In the genomic region with DNA sequence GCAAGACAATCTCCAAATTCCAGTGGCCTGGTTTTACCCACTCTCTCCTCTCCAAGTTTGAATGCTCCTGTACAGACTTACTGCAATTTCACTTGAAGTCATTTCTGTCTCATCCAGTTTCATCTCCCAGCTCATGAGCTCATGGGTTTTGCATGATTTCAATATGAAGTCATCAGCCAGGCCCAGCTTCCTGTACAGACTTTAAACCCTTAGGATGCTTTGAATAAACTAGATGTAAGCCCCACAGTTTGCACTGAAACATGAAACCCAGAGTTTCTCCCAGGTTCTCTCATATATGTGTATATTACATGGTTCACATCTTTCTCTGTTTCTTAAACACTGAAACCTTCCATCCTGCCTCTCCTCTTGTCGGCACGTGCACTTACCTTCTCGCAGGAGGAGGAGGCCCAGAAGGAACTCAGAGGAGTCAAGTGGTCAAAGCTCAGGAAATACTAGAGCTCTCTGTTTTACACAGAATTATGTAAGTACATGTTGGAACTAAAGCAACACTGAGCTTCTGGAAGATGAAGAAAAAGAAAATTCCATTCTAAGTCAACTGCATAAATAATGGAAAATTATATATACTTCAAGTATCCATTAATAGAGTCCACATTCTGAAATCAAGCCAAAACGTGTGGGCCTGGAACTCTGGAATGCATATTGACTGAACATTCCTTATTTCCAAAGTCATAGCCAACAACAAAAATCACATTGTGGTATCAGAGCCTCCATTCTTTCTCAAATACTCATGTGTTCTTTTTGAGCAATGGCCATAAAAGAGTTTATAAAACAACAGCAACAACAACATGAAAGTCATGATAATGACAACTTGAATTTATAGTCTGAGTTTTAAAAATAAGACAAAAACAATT, we compare ENCODE assay signal across 10 cellular contexts.
DNase-seq lines count a peak whose midpoint lies in the region; ATAC-seq, FAIRE-seq and TF ChIP-seq lines count a peak whose summit lies in the region.
"Had no signal": no experiment of that assay in that cellular context is flagged by ENCODE, and none has a peak within 500 bp of the region (broad histone marks: within the 10 kb centered on the region; RNA-seq: fewer than 3 reads in every experiment).

No MANE protein-coding gene starts in this region.

- H3K27ac ChIP-seq in right atrium auricular region: no peak overlapping the region

- H3K4me3 Mint-ChIP-seq in HFFc6: peak overlapping the region; percentile 67

- H3K4me1 Mint-ChIP-seq in HFFc6 (ENCODE audit: low read depth): peaks cover 76% of the 10 kb centered on the region

- H3K27me3 Mint-ChIP-seq in HFFc6 (ENCODE audit: insufficient read depth): peaks cover 3% of the 10 kb centered on the region; the same call in 1 of the 2 replicates

- no peaks in the 10 kb centered on the region for H3K36me3 Mint-ChIP-seq in HFFc6 (ENCODE audit: low read depth)

- peak; percentile 96 for DNase-seq in HFFc6
- DNase-seq in RCC 7860 (ENCODE audit: low spot score): peak; percentile 57
- DNase-seq in lung microvascular endothelial cell (ENCODE audit: low read depth in 2 of 2): peak; percentile 24 to 73
- no peak for DNase-seq in right atrium auricular region (ENCODE audit: low spot score)
- DNase-seq in iPS-NIHi11 (ENCODE audit: low spot score): no peak
- DNase-seq in superior temporal gyrus (ENCODE audit: extremely low spot score): no peak
- no peak for DNase-seq in stimulated activated CD4-positive, alpha-beta T cell treated with anti-CD3 and anti-CD28 coated beads, Interleukin-4, amount 100 ng/mL, for 4 hours
- DNase-seq: left cardiac atrium had no signal

- no peaks in the 10 kb centered on the region for H3K9me3 ChIP-seq in right atrium auricular region

- peak overlapping the region; percentile 96 for H3K27ac Mint-ChIP-seq in HFFc6

- H3K36me3 ChIP-seq in right atrium auricular region: no peaks in the 10 kb centered on the region

- H3K4me3 ChIP-seq in right atrium auricular region: no peak overlapping the region

- no peaks in the 10 kb centered on the region for H3K9me3 Mint-ChIP-seq in HFFc6

- peak; percentile 46 for FAIRE-seq in RCC 7860 (lab: Jason Lieb, UNC)

- peak; percentile 89 for ATAC-seq in GM18519 (IDR thresholded peaks at IDR 0.05; ENCODE audit: low FRiP score, unreplicated experiment)
- ATAC-seq: Panc1 had no signal

- no peaks in the 10 kb centered on the region for H3K4me1 ChIP-seq in right atrium auricular region

- no peaks in the 10 kb centered on the region for H3K27me3 ChIP-seq in right atrium auricular region

- no peak for TF ChIP-seq CTCF in HFFc6 (IDR thresholded peaks at IDR 0.05)
- no peak for TF ChIP-seq CTCF in right atrium auricular region (IDR thresholded peaks at IDR 0.05)

Comparison
In these comparisons a context has a peak if more than half of its experiments do, and no peak if none do; other contexts are left out.
1. DNase-seq: peak in HFFc6 (single experiment), RCC 7860 (single experiment) and lung microvascular endothelial cell (2 of 2); none in right atrium auricular region (single experiment), iPS-NIHi11 (single experiment), superior temporal gyrus (single experiment) and stimulated activated CD4-positive, alpha-beta T cell treated with anti-CD3 and anti-CD28 coated beads, Interleukin-4, amount 100 ng/mL, for 4 hours (0 of 2).